ENCODE assay signal across 8 cellular contexts in the genomic region with DNA sequence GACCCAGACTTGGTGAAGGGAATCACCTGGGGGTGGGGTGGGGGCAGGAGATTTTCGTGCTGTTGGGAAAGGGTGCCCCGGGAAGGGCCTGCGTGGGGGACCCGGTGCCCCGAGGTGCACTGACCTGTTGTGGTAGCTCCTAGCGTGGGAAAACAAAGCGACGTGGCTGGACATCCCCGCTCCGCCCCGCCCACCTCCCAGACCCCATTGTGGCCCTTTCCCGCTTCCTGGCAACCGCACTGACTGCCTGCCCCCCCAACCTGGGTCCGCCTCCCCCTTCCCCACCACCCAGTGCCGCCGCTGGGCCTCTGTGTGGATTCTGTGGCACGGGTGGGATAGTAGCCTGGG. TPM values are rescaled to one million over a fixed set of nuclear protein-coding genes. Genes with fewer than 3 reads are reported as not detected.
DNase-seq lines count a peak whose midpoint lies in the region; TF ChIP-seq lines count a peak whose summit lies in the region.

No MANE protein-coding gene starts in this region.

- CTCF ChIA-PET in AG04449 (lab: Yijun Ruan, JAX): interaction anchor here (1.0 to 1.3 kb wide), 2 partner anchors 10 to 89 kb away, joined by 3 to 6 read pairs; no protein-coding TSS in a partner anchor

- H3K9ac ChIP-seq in HUES64 (ENCODE audit: low read depth, low read length) (peak overlapping the region; percentile 36; the same call in 1 of the 2 replicates), mucosa of stomach (ENCODE audit: low read length) (peak overlapping the region; percentile 99)

- peak overlapping the region; percentile 44 for H3K4me3 ChIP-seq in AG04449 (ENCODE audit: low read depth, low read length)
- H3K4me3 ChIP-seq in HUES64 (ENCODE audit: low read length): peak overlapping the region; percentile 53
- H3K4me3 ChIP-seq in mucosa of stomach (ENCODE audit: low read length): peak overlapping the region; percentile 19

- no peak for DNase-seq in AG04449 (ENCODE audit: low read depth, low spot score)
- DNase-seq in chondrocyte (ENCODE audit: low spot score): no peak
- no peak for DNase-seq in islet precursor cell
- no peak for DNase-seq in HPDE6-E6E7 (ENCODE audit: extremely low spot score)
- no peak for DNase-seq in COLO829 (ENCODE audit: low spot score)
- no peak for DNase-seq in RPMI8226

- POLR2A ChIA-PET in AG04449 (lab: Yijun Ruan, JAX): no interaction called here

- no peak for TF ChIP-seq CTCF in AG04449 (IDR thresholded peaks at IDR 0.05; ENCODE audit: insufficient read depth, low read length, missing control alignments)
- TF ChIP-seq CTCF in chondrocyte (IDR thresholded peaks at IDR 0.05): no peak

- peak overlapping the region; percentile 75 for H3K4me3 Mint-ChIP-seq in chondrocyte (ENCODE audit: unreplicated experiment)

- H3K4me1 ChIP-seq in HUES64 (ENCODE audit: insufficient read depth, low read length): no peaks in the 10 kb centered on the region
- peaks cover 37% of the 10 kb centered on the region for H3K4me1 ChIP-seq in mucosa of stomach (ENCODE audit: control insufficient read depth, insufficient read depth, low read length)

- no peaks in the 10 kb centered on the region for H3K9me3 Mint-ChIP-seq in chondrocyte (ENCODE audit: low read depth)

- no peak overlapping the region for H3K27ac ChIP-seq in HUES64 (ENCODE audit: low read depth, low read length)

- peaks cover 68% of the 10 kb centered on the region for H3K27me3 ChIP-seq in HUES64 (ENCODE audit: insufficient read depth, low read length)
- no peaks in the 10 kb centered on the region for H3K27me3 ChIP-seq in mucosa of stomach (ENCODE audit: control insufficient read depth, insufficient read depth, low read length)

- WGBS in HUES64: 26% methylated on average over 14 of the region's 17 CpGs

- peaks cover 39% of the 10 kb centered on the region for H3K4me1 Mint-ChIP-seq in chondrocyte (ENCODE audit: low read depth)

- no peaks in the 10 kb centered on the region for H3K36me3 Mint-ChIP-seq in chondrocyte (ENCODE audit: low read depth)

- H3K9me3 ChIP-seq in HUES64 (ENCODE audit: insufficient read depth, low read depth, low read length): no peaks in the 10 kb centered on the region
- no peaks in the 10 kb centered on the region for H3K9me3 ChIP-seq in mucosa of stomach (ENCODE audit: control insufficient read depth, low read length)

- no peaks in the 10 kb centered on the region for H3K27me3 Mint-ChIP-seq in chondrocyte (ENCODE audit: low read depth)

- H3K27ac Mint-ChIP-seq in chondrocyte (ENCODE audit: unreplicated experiment): peak overlapping the region; percentile 51

- no peaks in the 10 kb centered on the region for H3K36me3 ChIP-seq in HUES64 (ENCODE audit: insufficient read depth, low read length)
- H3K36me3 ChIP-seq in mucosa of stomach (ENCODE audit: control insufficient read depth, insufficient read depth, low read length): no peaks in the 10 kb centered on the region

RNA-seq across cellular contexts. Expression of gene TYMP, which starts 2.5 kb away (rescaled TPM):
- 0.30 TPM for polyA plus RNA-seq in HUES64 (2013, experiment 1 of 2)
- 0.76 TPM for polyA plus RNA-seq in HUES64 (2013, experiment 2 of 2)
- total RNA-seq in chondrocyte: 12.5 to 39.5 TPM (median 39.3 TPM) in 3 replicates

RNA-seq across cellular contexts. Expression of gene SCO2, which starts 6.9 kb away (rescaled TPM):
- 0.50 TPM for polyA plus RNA-seq in HUES64 (2013, experiment 1 of 2)
- not detected for polyA plus RNA-seq in HUES64 (2013, experiment 2 of 2)
- 4.4 to 5.4 TPM in 2 of 3 replicates, not detected in the other for total RNA-seq in chondrocyte

RNA-seq across cellular contexts. Expression of gene KLHDC7B, which starts 13.4 kb away (rescaled TPM):
- polyA plus RNA-seq in HUES64 (2013, experiment 1 of 2): not detected
- polyA plus RNA-seq in HUES64 (2013, experiment 2 of 2): not detected
- 0.34 to 7.2 TPM (median 6.3 TPM) in 3 replicates for total RNA-seq in chondrocyte

RNA-seq across cellular contexts. Expression of gene NCAPH2, which starts 24.3 kb away (rescaled TPM):
- 42.2 TPM for polyA plus RNA-seq in HUES64 (2013, experiment 1 of 2)
- polyA plus RNA-seq in HUES64 (2013, experiment 2 of 2): 35.4 TPM
- total RNA-seq in chondrocyte: 37.4 to 51.2 TPM (median 38.9 TPM) in 3 replicates

RNA-seq across cellular contexts. Expression of gene LMF2, which starts 24.8 kb away (rescaled TPM):
- polyA plus RNA-seq in HUES64 (2013, experiment 1 of 2): 26.5 TPM
- polyA plus RNA-seq in HUES64 (2013, experiment 2 of 2): 23.5 TPM
- total RNA-seq in chondrocyte: 111 to 124 TPM (median 120 TPM) in 3 replicates
